7 cellular contexts compared by ENCODE assay signal in the genomic region with DNA sequence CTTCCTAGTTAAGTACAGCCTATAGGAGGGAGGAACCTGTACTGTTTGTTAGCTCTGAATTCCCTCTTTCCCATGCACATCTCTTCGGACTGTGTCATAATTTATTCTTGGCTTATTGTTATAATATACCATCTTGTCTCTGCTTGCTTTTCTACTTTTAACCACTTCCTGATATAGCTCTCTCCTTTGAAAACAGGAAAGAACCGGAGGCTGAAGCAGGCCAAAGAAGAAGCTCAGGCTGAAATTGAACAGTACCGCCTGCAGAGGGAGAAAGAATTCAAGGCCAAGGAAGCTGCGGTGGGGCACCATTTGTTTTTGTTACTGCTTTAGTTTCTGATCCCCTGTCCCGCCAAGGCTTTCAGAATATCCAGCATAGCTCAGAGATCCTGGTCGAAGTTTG. TPM values are rescaled to one million over a fixed set of nuclear protein-coding genes. Genes with fewer than 3 reads are reported as not detected.
DNase-seq lines count a peak whose midpoint lies in the region; ATAC-seq and TF ChIP-seq lines count a peak whose summit lies in the region.

No MANE protein-coding gene starts in this region.

- H3K27ac ChIP-seq in duodenal mucosa (ENCODE audit: low read depth, low read length) (no peak overlapping the region), neutrophil (peak overlapping the region; percentile 69)

- H3K36me3 ChIP-seq in duodenal mucosa (ENCODE audit: control insufficient read depth in 1 of 2, insufficient read depth in 2 of 2, low read length in 2 of 2): peaks cover 18 to 42% of the 10 kb centered on the region in 2 donors
- peaks cover 38% of the 10 kb centered on the region for H3K36me3 ChIP-seq in neutrophil

- peak overlapping the region; percentile 19 to 40 for H3K9ac ChIP-seq in duodenal mucosa (ENCODE audit: low read depth in 1 of 2, low read length in 2 of 2)

- no peaks in the 10 kb centered on the region for H3K27me3 ChIP-seq in duodenal mucosa (ENCODE audit: control insufficient read depth in 1 of 2, insufficient read depth in 2 of 2, low read length in 2 of 2)
- H3K27me3 ChIP-seq in neutrophil: no peaks in the 10 kb centered on the region

- peak; percentile 28 for ATAC-seq in HG03175 (IDR thresholded peaks at IDR 0.05; ENCODE audit: unreplicated experiment)

- H3K4me1 ChIP-seq in duodenal mucosa (ENCODE audit: control insufficient read depth in 1 of 2, insufficient read depth in 2 of 2, low read length in 2 of 2): peaks cover 32 to 46% of the 10 kb centered on the region in 2 donors
- peaks cover 41% of the 10 kb centered on the region in 2 experiments for H3K4me1 ChIP-seq in neutrophil (ENCODE audit: control insufficient read depth in 1 of 2, insufficient read depth in 1 of 2, low read depth in 1 of 2, low read length in 1 of 2)

- peak; percentile 34 for DNase-seq in activated CD4-positive, alpha-beta T cell treated with anti-CD3 and anti-CD28 coated beads for 1 hour
- no peak for DNase-seq in NCI-H1105 (lab: John Stamatoyannopoulos, UW)
- no peak for DNase-seq in cerebellum (ENCODE audit: low spot score)
- no peak for DNase-seq in NCI-H446 treated with DMSO at 0.1 percent for 48 hours (lab: John Stamatoyannopoulos, UW)

- H3K9me3 ChIP-seq in duodenal mucosa (ENCODE audit: control insufficient read depth in 1 of 2, low read length in 2 of 2) (no peaks in the 10 kb centered on the region), neutrophil (no peaks in the 10 kb centered on the region)

- H3K4me3 ChIP-seq in duodenal mucosa (ENCODE audit: low read depth in 1 of 2, low read length in 2 of 2): no peak overlapping the region
- no peak overlapping the region for H3K4me3 ChIP-seq in neutrophil (ENCODE audit: low read depth in 1 of 2, low read length in 1 of 2)

- peak; percentile 21 for TF ChIP-seq CTCF in neutrophil (IDR thresholded peaks at IDR 0.05)

RNA-seq across cellular contexts. Expression of a gene that starts 4.8 kb away (rescaled TPM):
- 75.1 TPM for total RNA-seq in cerebellum

RNA-seq across cellular contexts. Expression of a gene that starts 18.7 kb away (rescaled TPM):
- 9.4 TPM for total RNA-seq in cerebellum
